Comparison of ENCODE assay signal across 8 cellular contexts in genomic region chr1:109546311-109547109, GRCh38. TPM values are rescaled to one million over a fixed set of nuclear protein-coding genes. Genes with fewer than 3 reads are reported as not detected.
DNase-seq lines count a peak whose midpoint lies in the region; ATAC-seq and TF ChIP-seq lines count a peak whose summit lies in the region.

No MANE protein-coding gene starts in this region.

- H3K9me3 ChIP-seq in T-helper 17 cell (ENCODE audit: control insufficient read depth, low read length, poor library complexity, severe bottlenecking) (no peaks in the 10 kb centered on the region), prostate gland (no peaks in the 10 kb centered on the region), upper lobe of right lung (no peaks in the 10 kb centered on the region)

- peaks cover 8% of the 10 kb centered on the region for H3K36me3 Mint-ChIP-seq in T-helper 17 cell (ENCODE audit: low read depth)

- H3K27ac ChIP-seq in prostate gland (peak overlapping the region; percentile 95 to 96), upper lobe of right lung (peak overlapping the region; percentile 96)

- peak overlapping the region; percentile 99 for H3K27ac Mint-ChIP-seq in T-helper 17 cell

- H3K36me3 ChIP-seq in prostate gland (no peaks in the 10 kb centered on the region), upper lobe of right lung (no peaks in the 10 kb centered on the region)

- CTCF ChIA-PET in HEK293T (lab: Yijun Ruan, JAX): interaction anchor here (0.6 to 3.8 kb wide), 20 partner anchors 9 to 438 kb away, joined by 3 to 42 read pairs (median 4); partner anchors contain the start of genes AHCYL1 and GNAT2

- peak; percentile 56 for ATAC-seq in T-helper 17 cell
- ATAC-seq in left ventricle myocardium superior: peak; percentile 69
- ATAC-seq in upper lobe of right lung: peak; percentile 83

- peak; percentile 13 for TF ChIP-seq POLR2A in prostate gland (IDR thresholded peaks at IDR 0.05)

- peaks cover 30% of the 10 kb centered on the region for H3K4me1 Mint-ChIP-seq in T-helper 17 cell

- intact Hi-C loops in left ventricle myocardium superior (cut with micrococcal nuclease): loop anchor here (5.0 kb wide), 2 partner anchors 96 to 226 kb away; no protein-coding TSS in a partner anchor
- intact Hi-C loops in prostate gland (cut with DNase I): loop anchor here (2.0 to 5.0 kb wide), 3 partner anchors 86 to 438 kb away; partner anchors contain the start of gene AHCYL1
- intact Hi-C loops in upper lobe of right lung (cut with DNase I): loop anchor here (5.0 to 10.0 kb wide), 2 partner anchors 86 to 228 kb away; no protein-coding TSS in a partner anchor

- H3K4me3 Mint-ChIP-seq in T-helper 17 cell: peak overlapping the region; percentile 100

- POLR2A ChIA-PET in HEK293T (lab: Yijun Ruan, JAX): interaction anchor here (0.6 to 1.9 kb wide), 8 partner anchors 9 to 228 kb away, joined by 3 to 15 read pairs (median 4); partner anchors contain the start of genes AMPD2 and GNAT2

- H3K4me1 ChIP-seq in prostate gland (replicated peaks) (no peaks in the 10 kb centered on the region), upper lobe of right lung (peaks cover 34% of the 10 kb centered on the region)

- H3K4me3 ChIP-seq in prostate gland (peak overlapping the region in 1 of 2 donors; percentile 71), upper lobe of right lung (peak overlapping the region; percentile 93)

- WGBS in prostate gland: 30% methylated on average over 5 of the region's 5 CpGs

- H3K27me3 Mint-ChIP-seq in T-helper 17 cell: no peaks in the 10 kb centered on the region

- peak; percentile 87 to 96 (median 92) for TF ChIP-seq CTCF in prostate gland (IDR thresholded peaks at IDR 0.05)
- TF ChIP-seq CTCF in upper lobe of right lung (IDR thresholded peaks at IDR 0.05): peak; percentile 89

- DNase-seq in DMS114 treated with DMSO at 0.1 percent for 48 hours (lab: John Stamatoyannopoulos, UW; ENCODE audit: unreplicated experiment): peak; percentile 94
- peak; percentile 93 for DNase-seq in HEK293T (ENCODE audit: extremely low spot score)
- peak; percentile 88 for DNase-seq in NCI-H146 (lab: John Stamatoyannopoulos, UW)
- DNase-seq in T-helper 17 cell: peak; percentile 71 to 88 (median 73)
- DNase-seq in anterior cingulate cortex (lab: John Stamatoyannopoulos, UW): peak in 52 of 58 donors; percentile 28 to 89 (median 71)
- peak; percentile 87 for DNase-seq in left ventricle myocardium superior
- peak; percentile 88 for DNase-seq in prostate gland (ENCODE audit: low spot score)
- peak; percentile 83 for DNase-seq in upper lobe of right lung

- H3K27me3 ChIP-seq in prostate gland (replicated peaks; ENCODE audit: insufficient read depth) (no peaks in the 10 kb centered on the region), upper lobe of right lung (no peaks in the 10 kb centered on the region)

TF ChIP-seq in HEK293T, 16 proteins besides CTCF, POLR2A, EP300 and RAD21:
- TF ChIP-seq PKNOX1 (IDR thresholded peaks at IDR 0.05): peak; percentile 89
- TF ChIP-seq ARNT (IDR thresholded peaks at IDR 0.05): no peak
- no peak for TF ChIP-seq SP1 (IDR thresholded peaks at IDR 0.05)
- no peak for TF ChIP-seq SUZ12 (IDR thresholded peaks at IDR 0.05)
- TF ChIP-seq ELF4 (IDR thresholded peaks at IDR 0.05): no peak
- no peak for TF ChIP-seq FOXM1 (IDR thresholded peaks at IDR 0.05; ENCODE audit: borderline replicate concordance)
- TF ChIP-seq L3MBTL2 (conservative IDR thresholded peaks at IDR 0.05): no peak; the same call in 1 of the 2 replicates

RNA-seq across cellular contexts. Expression of gene GNAI3, which starts 1.9 kb away (rescaled TPM):
- total RNA-seq in T-helper 17 cell (1 to 10 TPM; 7.8 to 8.8 TPM), left ventricle myocardium superior (2.2 TPM), prostate gland (1 to 10 TPM; 5.1 to 5.4 TPM), upper lobe of right lung (6.9 TPM)

RNA-seq across cellular contexts. Expression of gene GPR61, which starts 6.8 kb away (rescaled TPM):
- total RNA-seq in T-helper 17 cell: under 1 TPM; 0.20 to 0.65 TPM
- total RNA-seq in left ventricle myocardium superior: 0.07 TPM
- total RNA-seq in prostate gland: 1 to 10 TPM in 1 of 2 donors, not detected in 1; 1.2 TPM
- total RNA-seq in upper lobe of right lung: not detected

RNA-seq across cellular contexts. Expression of gene AMIGO1, which starts 37.0 kb away (rescaled TPM):
- total RNA-seq in T-helper 17 cell (1 to 10 TPM; 6.2 to 8.0 TPM), left ventricle myocardium superior (18.4 TPM), prostate gland (10 to 100 TPM in 1 of 2 donors, 1 to 10 TPM in 1; 9.5 to 13.2 TPM), upper lobe of right lung (13.3 TPM)

RNA-seq across cellular contexts. Expression of gene CYB561D1, which starts 52.6 kb away (rescaled TPM):
- 10 to 100 TPM; 21.0 to 23.5 TPM for total RNA-seq in T-helper 17 cell
- total RNA-seq in left ventricle myocardium superior: 4.3 TPM
- 10 to 100 TPM; 12.0 to 12.3 TPM for total RNA-seq in prostate gland
- total RNA-seq in upper lobe of right lung: 13.1 TPM
